In genomic region chr6:25601797-25602679, GRCh38 we compare ENCODE assay signal across 8 cellular contexts. TPM values are rescaled to one million over a fixed set of nuclear protein-coding genes. Genes with fewer than 3 reads are reported as not detected.
DNase-seq lines count a peak whose midpoint lies in the region; ATAC-seq and TF ChIP-seq lines count a peak whose summit lies in the region.

No MANE protein-coding gene starts in this region.

- H3K9me3 Mint-ChIP-seq in CD14-positive monocyte, result no peaks in the 10 kb centered on the region
- H3K9me3 Mint-ChIP-seq in HFFc6, result no peaks in the 10 kb centered on the region
- H3K9me3 Mint-ChIP-seq in naive thymus-derived CD4-positive, alpha-beta T cell, result no peaks in the 10 kb centered on the region
- no peaks in the 10 kb centered on the region for H3K9me3 Mint-ChIP-seq in activated CD4-positive, alpha-beta memory T cell treated with anti-CD3 and anti-CD28 coated beads for 36 hours

- POLR2A ChIA-PET in naive thymus-derived CD4-positive, alpha-beta T cell (lab: Charles Lee), result no interaction called here
- POLR2A ChIA-PET in activated CD4-positive, alpha-beta memory T cell treated with anti-CD3 and anti-CD28 coated beads for 36 hours (lab: Charles Lee), result no interaction called here

- H3K27me3 Mint-ChIP-seq in CD14-positive monocyte (ENCODE audit: low read depth in 3 of 3) (peaks cover 0 to 3% (median 0%) of the 10 kb centered on the region in 3 donors), HFFc6 (ENCODE audit: insufficient read depth) (no peaks in the 10 kb centered on the region; the same call in none of the 2 replicates)
- H3K27me3 Mint-ChIP-seq in naive thymus-derived CD4-positive, alpha-beta T cell, result no peaks in the 10 kb centered on the region
- H3K27me3 Mint-ChIP-seq in activated CD4-positive, alpha-beta memory T cell treated with anti-CD3 and anti-CD28 coated beads for 36 hours, result no peaks in the 10 kb centered on the region

- no peaks in the 10 kb centered on the region for H3K36me3 ChIP-seq in NT2/D1 (ENCODE audit: insufficient read depth, insufficient read length, low read length)
- H3K36me3 ChIP-seq in naive thymus-derived CD4-positive, alpha-beta T cell (ENCODE audit: control insufficient read depth in 2 of 3, insufficient read depth in 3 of 3, low read length in 3 of 3), result peaks cover 0 to 11% (median 0%) of the 10 kb centered on the region in 3 experiments

- no peaks in the 10 kb centered on the region for H3K9me3 ChIP-seq in NT2/D1 (ENCODE audit: insufficient read depth, low read length)
- no peaks in the 10 kb centered on the region for H3K9me3 ChIP-seq in naive thymus-derived CD4-positive, alpha-beta T cell (ENCODE audit: control insufficient read depth in 2 of 3, low read length in 3 of 3)

- intact Hi-C loops in CD14-positive monocyte (cut with micrococcal nuclease), result loop anchor here in 1 of 2 donors (10.0 kb wide), 1 partner anchor 337 kb away; no protein-coding TSS in a partner anchor
- intact Hi-C loops in naive thymus-derived CD4-positive, alpha-beta T cell (cut with micrococcal nuclease), result loop anchor here (1.0 to 2.0 kb wide), 6 partner anchors 45 to 379 kb away; no protein-coding TSS in a partner anchor
- intact Hi-C loops in activated CD4-positive, alpha-beta memory T cell treated with anti-CD3 and anti-CD28 coated beads for 36 hours (cut with micrococcal nuclease), result loop anchor here (1.0 to 2.0 kb wide), 3 partner anchors 45 to 379 kb away; no protein-coding TSS in a partner anchor

- no peaks in the 10 kb centered on the region for H3K27me3 ChIP-seq in NT2/D1 (ENCODE audit: insufficient read depth, insufficient read length)
- no peaks in the 10 kb centered on the region for H3K27me3 ChIP-seq in naive thymus-derived CD4-positive, alpha-beta T cell (ENCODE audit: control insufficient read depth in 2 of 2, insufficient read depth in 2 of 2, low read length in 2 of 2)

- no peaks in the 10 kb centered on the region for H3K4me1 ChIP-seq in NT2/D1 (ENCODE audit: insufficient read depth, insufficient read length)
- no peaks in the 10 kb centered on the region for H3K4me1 ChIP-seq in naive thymus-derived CD4-positive, alpha-beta T cell (ENCODE audit: control insufficient read depth in 2 of 2, insufficient read depth in 2 of 2, low read length in 2 of 2)

- TF ChIP-seq CTCF in CD14-positive monocyte (IDR thresholded peaks at IDR 0.05), result peak; percentile 80
- peak; percentile 89 for TF ChIP-seq CTCF in HFFc6 (IDR thresholded peaks at IDR 0.05)

- ATAC-seq in naive thymus-derived CD4-positive, alpha-beta T cell, result peak; percentile 64
- no peak for ATAC-seq in HG02642 (IDR thresholded peaks at IDR 0.05; ENCODE audit: poor library complexity, unreplicated experiment)

- H3K9ac ChIP-seq in NT2/D1 (ENCODE audit: insufficient read length, low read depth), result no peak overlapping the region

- DNase-seq in CD14-positive monocyte (ENCODE audit: low spot score) (no peak), HFFc6 (peak; percentile 40), NT2/D1 (ENCODE audit: low read depth, low spot score) (peak; percentile 8), dedifferentiated amniotic fluid mesenchymal stem cell (ENCODE audit: extremely low spot score) (peak; percentile 70)
- DNase-seq in naive thymus-derived CD4-positive, alpha-beta T cell, result peak in 6 of 9 donors; percentile 3 to 48 (median 35)
- no peak for DNase-seq in activated CD4-positive, alpha-beta memory T cell treated with anti-CD3 and anti-CD28 coated beads for 36 hours
- DNase-seq in stimulated activated CD8-positive, alpha-beta memory T cell treated with anti-CD3 and anti-CD28 coated beads, Interleukin-4, amount 100 ng/mL, for 48 hours, result no peak

- H3K4me1 Mint-ChIP-seq in CD14-positive monocyte, result no peaks in the 10 kb centered on the region
- H3K4me1 Mint-ChIP-seq in HFFc6 (ENCODE audit: low read depth), result peaks cover 15% of the 10 kb centered on the region
- peaks cover 0 to 19% (median 9%) of the 10 kb centered on the region in 7 donors for H3K4me1 Mint-ChIP-seq in naive thymus-derived CD4-positive, alpha-beta T cell
- no peaks in the 10 kb centered on the region for H3K4me1 Mint-ChIP-seq in activated CD4-positive, alpha-beta memory T cell treated with anti-CD3 and anti-CD28 coated beads for 36 hours (ENCODE audit: low read depth)

- H3K4me3 ChIP-seq in NT2/D1 (ENCODE audit: insufficient read length, low read depth), result no peak overlapping the region
- no peak overlapping the region for H3K4me3 ChIP-seq in naive thymus-derived CD4-positive, alpha-beta T cell (ENCODE audit: low read length)

- H3K27ac Mint-ChIP-seq in CD14-positive monocyte, result no peak overlapping the region
- H3K27ac Mint-ChIP-seq in HFFc6, result no peak overlapping the region
- H3K27ac Mint-ChIP-seq in naive thymus-derived CD4-positive, alpha-beta T cell, result peak overlapping the region in 2 of 9 donors; percentile 17 to 18
- H3K27ac Mint-ChIP-seq in activated CD4-positive, alpha-beta memory T cell treated with anti-CD3 and anti-CD28 coated beads for 36 hours, result no peak overlapping the region

- H3K4me3 Mint-ChIP-seq in CD14-positive monocyte, result no peak overlapping the region
- H3K4me3 Mint-ChIP-seq in HFFc6, result no peak overlapping the region
- no peak overlapping the region for H3K4me3 Mint-ChIP-seq in naive thymus-derived CD4-positive, alpha-beta T cell
- H3K4me3 Mint-ChIP-seq in activated CD4-positive, alpha-beta memory T cell treated with anti-CD3 and anti-CD28 coated beads for 36 hours, result no peak overlapping the region

- peaks cover 0 to 4% of the 10 kb centered on the region in 2 donors for H3K36me3 Mint-ChIP-seq in CD14-positive monocyte
- no peaks in the 10 kb centered on the region for H3K36me3 Mint-ChIP-seq in HFFc6 (ENCODE audit: low read depth)
- peaks cover 0 to 25% (median 0%) of the 10 kb centered on the region in 5 donors for H3K36me3 Mint-ChIP-seq in naive thymus-derived CD4-positive, alpha-beta T cell
- no peaks in the 10 kb centered on the region for H3K36me3 Mint-ChIP-seq in activated CD4-positive, alpha-beta memory T cell treated with anti-CD3 and anti-CD28 coated beads for 36 hours

- CTCF ChIA-PET in naive thymus-derived CD4-positive, alpha-beta T cell (lab: Charles Lee), result interaction anchor here (0.7 to 1.4 kb wide), 8 partner anchors 12 to 381 kb away, joined by 3 to 6 read pairs (median 4); no protein-coding TSS in a partner anchor
- CTCF ChIA-PET in activated CD4-positive, alpha-beta memory T cell treated with anti-CD3 and anti-CD28 coated beads for 36 hours (lab: Charles Lee), result interaction anchor here (0.6 to 4.5 kb wide), 8 partner anchors 21 to 379 kb away, joined by 3 to 23 read pairs (median 5); no protein-coding TSS in a partner anchor

- no peak overlapping the region for H3K27ac ChIP-seq in naive thymus-derived CD4-positive, alpha-beta T cell (ENCODE audit: low read depth, low read length)

RNA-seq across cellular contexts. Expression of gene SCGN, which starts 50.0 kb away (rescaled TPM):
- not detected for polyA plus RNA-seq in CD14-positive monocyte
- total RNA-seq in HFFc6 (2021; fragmentation: NEBNext Ultra II Directional; extraction: Animal tissue kit (Norgen Biotek cat#: 25700)), result not detected
- not detected for total RNA-seq in naive thymus-derived CD4-positive, alpha-beta T cell
- not detected for polyA plus RNA-seq in naive thymus-derived CD4-positive, alpha-beta T cell
- total RNA-seq in activated CD4-positive, alpha-beta memory T cell treated with anti-CD3 and anti-CD28 coated beads for 36 hours, result not detected

Comparison
In these comparisons a context has a peak if more than half of its experiments do, and no peak if none do; other contexts are left out.
1. DNase-seq: peak in HFFc6 (single experiment), NT2/D1 (single experiment), dedifferentiated amniotic fluid mesenchymal stem cell (single experiment) and naive thymus-derived CD4-positive, alpha-beta T cell (6 of 9); none in CD14-positive monocyte (single experiment), activated CD4-positive, alpha-beta memory T cell treated with anti-CD3 and anti-CD28 coated beads for 36 hours (single experiment) and stimulated activated CD8-positive, alpha-beta memory T cell treated with anti-CD3 and anti-CD28 coated beads, Interleukin-4, amount 100 ng/mL, for 48 hours (single experiment).